ENCODE assay signal across 20 cellular contexts in genomic region chr16:19853973-19854876, GRCh38. TPM values are rescaled to one million over a fixed set of nuclear protein-coding genes. Genes with fewer than 3 reads are reported as not detected.
DNase-seq lines count a peak whose midpoint lies in the region; ATAC-seq and TF ChIP-seq lines count a peak whose summit lies in the region.
"Had no signal": no experiment of that assay in that cellular context is flagged by ENCODE, and none has a peak within 500 bp of the region (broad histone marks: within the 10 kb centered on the region; RNA-seq: fewer than 3 reads in every experiment).

No MANE protein-coding gene starts in this region.

- no CpG with 5 or more reads among the region's 7 CpGs for WGBS in H9 (ENCODE audit: extremely low coverage, insufficient read length, low lambda C conversion rate)

- no peak overlapping the region for H3K23ac ChIP-seq in H9 (ENCODE audit: insufficient read length, low read depth, low read length)

- no peak overlapping the region for H2AFZ ChIP-seq in H9 (ENCODE audit: low read length)
- H2AFZ ChIP-seq: parathyroid adenoma had no signal

- no peak overlapping the region for H3K4ac ChIP-seq in H9 (ENCODE audit: low read depth, low read length)

- peak overlapping the region in 2 of 3 experiments; percentile 77 to 83; a peak in 4 of 7 replicates for H3K27ac Mint-ChIP-seq in H9
- H3K27ac Mint-ChIP-seq: B cell had no signal

- H3K18ac ChIP-seq in H9 (ENCODE audit: insufficient read length, low read depth, low read length), result no peak overlapping the region

- H4K20me1 ChIP-seq in H9 (ENCODE audit: control insufficient read depth, insufficient read depth, insufficient read length), result no peaks in the 10 kb centered on the region

- no peaks in the 10 kb centered on the region for H3K27me3 ChIP-seq in H9 (ENCODE audit: insufficient read depth, low read length)

- no peaks in the 10 kb centered on the region for H3K9me3 Mint-ChIP-seq in H9

- H3K9ac ChIP-seq in H9 (ENCODE audit: extremely low read depth, insufficient read length, low read length), result no peak overlapping the region
- H3K9ac ChIP-seq: parathyroid adenoma had no signal

- no peaks in the 10 kb centered on the region for H3K9me3 ChIP-seq in H9 (ENCODE audit: control insufficient read depth, low read depth, low read length)

- H2BK15ac ChIP-seq in H9 (ENCODE audit: low read depth, low read length), result no peak overlapping the region

- H3K27ac ChIP-seq in H9 (ENCODE audit: insufficient read length, low read depth, low read length), result no peak overlapping the region
- H3K27ac ChIP-seq: parathyroid adenoma, skin epidermis had no signal

- no peaks in the 10 kb centered on the region for H3K79me1 ChIP-seq in H9 (ENCODE audit: insufficient read depth, low read depth, low read length, poor library complexity, severe bottlenecking)

- H3K36me3 Mint-ChIP-seq in H9 (ENCODE audit: insufficient read depth in 1 of 3, low read depth in 3 of 3), result peaks cover 20 to 30% (median 30%) of the 10 kb centered on the region in 3 experiments; a peak in 6 of 7 replicates

- no peak overlapping the region for H2AK5ac ChIP-seq in H9 (ENCODE audit: insufficient read length, low read length)

- no peaks in the 10 kb centered on the region for H3K79me2 ChIP-seq in H9 (ENCODE audit: insufficient read depth, low read length)
- H3K79me2 ChIP-seq: parathyroid adenoma had no signal

- H4K91ac ChIP-seq in H9 (ENCODE audit: insufficient read length, low read depth, low read length), result no peak overlapping the region

- H3K4me3 Mint-ChIP-seq in H9, result peak overlapping the region in 1 of 2 experiments; percentile 8; a peak in 1 of 5 replicates
- H3K4me3 Mint-ChIP-seq: B cell had no signal

- H3K4me1 ChIP-seq in H9 (ENCODE audit: insufficient read depth, low read length), result peaks cover 27% of the 10 kb centered on the region

- H3K23me2 ChIP-seq in H9 (ENCODE audit: insufficient read length, low read depth, low read length, poor library complexity, severe bottlenecking), result no peaks in the 10 kb centered on the region

- H2BK20ac ChIP-seq in H9 (ENCODE audit: low read depth, low read length, poor library complexity, severe bottlenecking), result no peak overlapping the region

- DNase-seq in H9 (peak; percentile 78), NCI-H526 (lab: John Stamatoyannopoulos, UW) (peak; percentile 96 to 97), epithelial cell of proximal tubule (ENCODE audit: low read depth) (peak; percentile 29), pons (ENCODE audit: low spot score) (peak; percentile 45), NCI-H2171 treated with DMSO at 0.1 percent for 48 hours (lab: John Stamatoyannopoulos, UW) (no peak), NCI-H345 treated with DMSO at 0.1 percent for 48 hours (lab: John Stamatoyannopoulos, UW; ENCODE audit: unreplicated experiment) (no peak), NCI-H146 (lab: John Stamatoyannopoulos, UW) (no peak)
- DNase-seq: activated CD4-positive, alpha-beta T cell treated with anti-CD3 and anti-CD28 coated beads for 48 hours; activated CD8-positive, alpha-beta memory T cell treated with anti-CD3 and anti-CD28 coated beads, Interleukin-2, amount 50 U/mL, for 4 hours; activated effector memory CD4-positive, alpha-beta T cell treated with anti-CD3 and anti-CD28 coated beads, Interleukin-2, amount 50 U/mL, for 16 hours; amniotic stem cell; cerebellar nuclear complex; NCI-H1694 treated with DMSO at 0.1 percent for 48 hours; NCI-H748 treated with DMSO at 0.1 percent for 48 hours; stimulated activated CD4-positive, alpha-beta T cell treated with anti-CD3 and anti-CD28 coated beads, Interleukin-4, amount 100 ng/mL, for 4 hours; stimulated activated CD8-positive, alpha-beta memory T cell treated with anti-CD3 and anti-CD28 coated beads, Interleukin-4, amount 100 ng/mL, for 48 hours had no signal

- no peak overlapping the region for H3K4me2 ChIP-seq in H9 (ENCODE audit: insufficient read depth, insufficient read length, low read length)

- H2BK12ac ChIP-seq in H9 (ENCODE audit: insufficient read length, low read depth, low read length), result no peak overlapping the region

- TF ChIP-seq CTCF in H9 (conservative IDR thresholded peaks at IDR 0.05) (no peak), epithelial cell of proximal tubule (conservative IDR thresholded peaks at IDR 0.05; ENCODE audit: low read depth, low read length) (no peak)

- H3T11ph ChIP-seq in H9 (ENCODE audit: low read length), result no peak overlapping the region

- H3K14ac ChIP-seq in H9 (ENCODE audit: insufficient read depth, low read length), result no peak overlapping the region

- H2BK120ac ChIP-seq in H9 (ENCODE audit: low read depth, low read length, poor library complexity, severe bottlenecking), result no peak overlapping the region

- no peaks in the 10 kb centered on the region for H3K27me3 Mint-ChIP-seq in H9 (ENCODE audit: low read depth)

- H4K5ac ChIP-seq in H9 (ENCODE audit: insufficient read length, low read depth, low read length), result no peak overlapping the region

- H4K8ac ChIP-seq in H9 (replicated peaks; ENCODE audit: insufficient read length, low read depth, low read length), result no peak overlapping the region

- ATAC-seq in GM18861 (IDR thresholded peaks at IDR 0.05; ENCODE audit: unreplicated experiment), result no peak

- no peak overlapping the region for H2BK5ac ChIP-seq in H9 (ENCODE audit: insufficient read length, low read length)

- H3K56ac ChIP-seq in H9 (ENCODE audit: insufficient read length, low read depth, low read length), result no peak overlapping the region

- H3K4me1 Mint-ChIP-seq in H9, result peaks cover 74 to 79% of the 10 kb centered on the region in 2 experiments
- H3K4me1 Mint-ChIP-seq: B cell had no signal

- no peak overlapping the region for H3K4me3 ChIP-seq in epithelial cell of proximal tubule (ENCODE audit: low read depth, low read length)
- H3K4me3 ChIP-seq: skin epidermis had no signal

RNA-seq across cellular contexts. Expression of gene GPRC5B, which starts 30.4 kb away (rescaled TPM):
- 137 and 138 TPM in 2 replicates for total RNA-seq in H9 (2021)
- total RNA-seq in epithelial cell of proximal tubule, result 9.9 and 11.4 TPM in 2 replicates
- total RNA-seq: B cell had no signal

Comparison
In these comparisons a context has a peak if more than half of its experiments do, and no peak if none do; other contexts are left out.
1. DNase-seq: peak in H9 (single experiment), NCI-H526 (2 of 2), epithelial cell of proximal tubule (single experiment) and pons (single experiment); none in NCI-H2171 treated with DMSO at 0.1 percent for 48 hours (single experiment), NCI-H345 treated with DMSO at 0.1 percent for 48 hours (single experiment) and NCI-H146 (single experiment).
2. RNA of gene GPRC5B, which starts 30.4 kb away (total RNA-seq): 137 to 138 TPM in H9; 9.9 to 11.4 TPM in epithelial cell of proximal tubule; every median in the first group is over 10 times any median in the second.